In the genomic region with DNA sequence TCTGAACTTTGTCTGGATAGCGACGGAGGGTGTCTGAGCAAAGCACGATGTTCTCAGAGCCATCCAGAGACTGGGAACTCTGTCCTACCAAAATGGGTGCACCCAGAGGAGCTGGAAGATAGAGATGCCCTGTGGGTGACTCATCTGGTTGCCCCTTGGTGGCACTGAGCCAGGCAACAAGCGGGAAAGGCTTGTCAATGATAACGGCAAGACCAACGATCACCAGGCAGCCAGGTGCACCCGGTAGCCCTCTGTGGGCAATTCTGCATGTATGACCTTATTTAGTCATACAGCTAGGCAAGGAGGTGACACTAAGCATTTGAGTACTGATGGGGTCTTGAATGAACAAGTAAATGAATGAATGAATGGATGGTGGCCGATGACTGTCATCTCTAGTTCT, we compare ENCODE assay signal across 31 cellular contexts. TPM values are rescaled to one million over a fixed set of nuclear protein-coding genes. Genes with fewer than 3 reads are reported as not detected.
A peak's percentile ranks its signal among the peaks of the same experiment; 100 is the strongest.
DNase-seq lines count a peak whose midpoint lies in the region; ATAC-seq, FAIRE-seq and TF ChIP-seq lines count a peak whose summit lies in the region.
"Had no signal": no experiment of that assay in that cellular context is flagged by ENCODE, and none has a peak within 500 bp of the region (broad histone marks: within the 10 kb centered on the region; RNA-seq: fewer than 3 reads in every experiment).

No MANE protein-coding gene starts in this region.

- H4K20me1 ChIP-seq in SK-N-SH (ENCODE audit: insufficient read depth): no peaks in the 10 kb centered on the region

- CTCF ChIA-PET in SK-N-SH (lab: Yijun Ruan, JAX): interaction anchor here (0.6 to 5.5 kb wide), 25 partner anchors 9 to 667 kb away, joined by 3 to 107 read pairs (median 14); partner anchors contain the start of gene LIMK1

- TF ChIP-seq RAD21 in SK-N-SH (IDR thresholded peaks at IDR 0.05; ENCODE audit: low read length): no peak

- H3F3A ChIP-seq in SK-N-SH (replicated peaks; ENCODE audit: insufficient read depth): peaks cover 17% of the 10 kb centered on the region

- no peaks in the 10 kb centered on the region for H3K9me2 ChIP-seq in SK-N-SH

- H3K27ac ChIP-seq in SK-N-SH (ENCODE audit: low read depth in 2 of 2, low read length in 1 of 2) (no peak overlapping the region; a peak in 1 of 4 replicates), aorta (ENCODE audit: low read depth in 1 of 2, low read length in 2 of 2) (peak overlapping the region in 1 of 2 donors; percentile 77)
- H3K27ac ChIP-seq: body of pancreas, gastrocnemius medialis, left ventricle myocardium inferior, RWPE1, SK-N-MC had no signal

- ATAC-seq in SK-N-SH treated with all-trans-retinoic acid at 6 μM for 48 hours (no peak), HG03175 (IDR thresholded peaks at IDR 0.05; ENCODE audit: unreplicated experiment) (no peak), aorta (ENCODE audit: low FRiP score) (no peak)
- ATAC-seq: activated T-cell treated with anti-CD3 and anti-CD28 coated beads, Interleukin-2, amount 50 U/mL, for 4 hours; body of pancreas; gastrocnemius medialis; GM12878; stimulated activated naive CD8-positive, alpha-beta T cell treated with anti-CD3 and anti-CD28 coated beads, Interleukin-15, amount 100 ng/mL, for 72 hours; WTC11 had no signal

- H3K4me2 ChIP-seq in SK-N-SH: no peak overlapping the region

- TF ChIP-seq EP300 in SK-N-SH (IDR thresholded peaks at IDR 0.05; ENCODE audit: borderline replicate concordance in 1 of 2, low read depth in 1 of 2, low read length in 1 of 2): peak in 1 of 2 experiments; percentile 15; a peak in 1 of 4 replicates

- H3K36me3 ChIP-seq in SK-N-SH (replicated peaks in 1 of 2; ENCODE audit: control insufficient read depth in 1 of 2, insufficient read depth in 2 of 2, low read length in 1 of 2) (no peaks in the 10 kb centered on the region), bronchial epithelial cell (ENCODE audit: control insufficient read depth, insufficient read depth, low read length) (no peaks in the 10 kb centered on the region), aorta (ENCODE audit: control insufficient read depth in 1 of 2, insufficient read depth in 2 of 2, low read length in 1 of 2) (no peaks in the 10 kb centered on the region)
- H3K36me3 ChIP-seq: gastrocnemius medialis, left ventricle myocardium inferior, tibial nerve had no signal

- H3K9ac ChIP-seq in SK-N-SH: no peak overlapping the region

- POLR2A ChIA-PET in SK-N-SH (lab: Yijun Ruan, JAX): interaction anchor here (0.6 to 1.6 kb wide), 5 partner anchors 9 to 105 kb away, joined by 3 to 5 read pairs (median 4); no protein-coding TSS in a partner anchor

- intact Hi-C loops in aorta (cut with DNase I): loop anchor here (5.0 to 10.0 kb wide), 3 partner anchors 33 to 133 kb away; no protein-coding TSS in a partner anchor

- H3K27me3 ChIP-seq in SK-N-SH (ENCODE audit: insufficient read depth) (no peaks in the 10 kb centered on the region), bronchial epithelial cell (ENCODE audit: control insufficient read depth, insufficient read depth, low read length) (peaks cover 37% of the 10 kb centered on the region), aorta (ENCODE audit: control insufficient read depth in 1 of 2, insufficient read depth in 2 of 2, low read length in 1 of 2) (no peaks in the 10 kb centered on the region)
- H3K27me3 ChIP-seq: body of pancreas, tibial nerve had no signal

- H3K4me1 ChIP-seq in SK-N-SH (ENCODE audit: control insufficient read depth in 1 of 2, insufficient read depth in 2 of 2, low read depth in 1 of 2, low read length in 1 of 2) (peaks cover 20 to 81% of the 10 kb centered on the region in 2 experiments), aorta (ENCODE audit: control insufficient read depth in 1 of 2, insufficient read depth in 2 of 2, low read length in 2 of 2) (peaks cover 0 to 8% of the 10 kb centered on the region in 2 donors)

- no peak overlapping the region for H2AFZ ChIP-seq in SK-N-SH (ENCODE audit: low read depth)

- TF ChIP-seq CTCF in SK-N-SH (IDR thresholded peaks at IDR 0.05) (no peak), bronchial epithelial cell (IDR thresholded peaks at IDR 0.05; ENCODE audit: insufficient read depth, low read length, severe bottlenecking) (no peak)

- no peak overlapping the region for H3K4me3 ChIP-seq in SK-N-SH (ENCODE audit: low read depth in 2 of 2, low read length in 1 of 2)
- no peak overlapping the region for H3K4me3 ChIP-seq in bronchial epithelial cell (ENCODE audit: low read depth, low read length)
- H3K4me3 ChIP-seq in aorta (ENCODE audit: low read length in 2 of 2): no peak overlapping the region
- H3K4me3 ChIP-seq: body of pancreas, dorsolateral prefrontal cortex, gastrocnemius medialis, GM12878, left ventricle myocardium inferior, SK-N-MC, tibial nerve had no signal

- FAIRE-seq in bronchial epithelial cell (lab: Jason Lieb, UNC) (peak; percentile 47), urothelium cell line (lab: Jason Lieb, UNC) (no peak)
- FAIRE-seq: GM12878, islet of Langerhans had no signal

- no peak for DNase-seq in SK-N-SH
- DNase-seq in M059J (ENCODE audit: low read depth): peak; percentile 31
- DNase-seq in bronchial epithelial cell (ENCODE audit: low read depth): no peak
- peak; percentile 49 for DNase-seq in urothelium cell line (ENCODE audit: low spot score)
- DNase-seq in NCI-H446 (lab: John Stamatoyannopoulos, UW): no peak
- no peak for DNase-seq in aorta
- DNase-seq: ACHN; activated CD4-positive, alpha-beta T cell treated with anti-CD3 and anti-CD28 coated beads, Interleukin-2, amount 10 ng/mL, durations not matched to agents 7 days and 5 days; activated gamma-delta T cell treated with Interleukin-2 at 50 U/mL for 16 hours; activated T-cell treated with anti-CD3 and anti-CD28 coated beads, Interleukin-2, amount 50 U/mL, for 4 hours; body of pancreas; cerebellar nuclear complex; COR-L47; dorsolateral prefrontal cortex; gastrocnemius medialis; left ventricle myocardium inferior; MV-4-11; naive B cell; NCI-H1694 treated with DMSO at 0.1 percent for 48 hours; NCI-H748 treated with DMSO at 0.1 percent for 48 hours; occipital lobe; stimulated activated naive CD8-positive, alpha-beta T cell treated with anti-CD3 and anti-CD28 coated beads, Interleukin-15, amount 100 ng/mL, for 72 hours had no signal

- 57% methylated on average over 8 of the region's 8 CpGs for WGBS in SK-N-SH (ENCODE audit: low lambda C conversion rate)
- 15 to 16% methylated on average over 8 of the region's 8 CpGs for WGBS in aorta, 2 donors

- 0 out of 2 replicates have a peak, but pooled peaks cover 3% of the 10 kb centered on the region for H3K79me2 ChIP-seq in SK-N-SH (ENCODE audit: insufficient read depth)

- no peaks in the 10 kb centered on the region for H3K9me3 ChIP-seq in SK-N-SH
- H3K9me3 ChIP-seq in aorta (ENCODE audit: control insufficient read depth, low read length): no peaks in the 10 kb centered on the region
- H3K9me3 ChIP-seq: body of pancreas, gastrocnemius medialis, left ventricle myocardium inferior, tibial nerve had no signal

TF ChIP-seq in SK-N-SH, 30 proteins besides CTCF, POLR2A, EP300 and RAD21 (continues in another document):
- TF ChIP-seq NRF1 (IDR thresholded peaks at IDR 0.05; ENCODE audit: low read depth, low read length): no peak
- TF ChIP-seq, protein P1, sequence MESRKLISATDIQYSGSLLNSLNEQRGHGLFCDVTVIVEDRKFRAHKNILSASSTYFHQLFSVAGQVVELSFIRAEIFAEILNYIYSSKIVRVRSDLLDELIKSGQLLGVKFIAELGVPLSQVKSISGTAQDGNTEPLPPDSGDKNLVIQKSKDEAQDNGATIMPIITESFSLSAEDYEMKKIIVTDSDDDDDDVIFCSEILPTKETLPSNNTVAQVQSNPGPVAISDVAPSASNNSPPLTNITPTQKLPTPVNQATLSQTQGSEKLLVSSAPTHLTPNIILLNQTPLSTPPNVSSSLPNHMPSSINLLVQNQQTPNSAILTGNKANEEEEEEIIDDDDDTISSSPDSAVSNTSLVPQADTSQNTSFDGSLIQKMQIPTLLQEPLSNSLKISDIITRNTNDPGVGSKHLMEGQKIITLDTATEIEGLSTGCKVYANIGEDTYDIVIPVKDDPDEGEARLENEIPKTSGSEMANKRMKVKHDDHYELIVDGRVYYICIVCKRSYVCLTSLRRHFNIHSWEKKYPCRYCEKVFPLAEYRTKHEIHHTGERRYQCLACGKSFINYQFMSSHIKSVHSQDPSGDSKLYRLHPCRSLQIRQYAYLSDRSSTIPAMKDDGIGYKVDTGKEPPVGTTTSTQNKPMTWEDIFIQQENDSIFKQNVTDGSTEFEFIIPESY (IDR thresholded peaks at IDR 0.05; ENCODE audit: borderline replicate concordance, low read depth): no peak
- no peak for TF ChIP-seq RXRA (IDR thresholded peaks at IDR 0.05; ENCODE audit: borderline replicate concordance, low read depth)

TF ChIP-seq in SK-N-SH treated with all-trans-retinoic acid at 6 μM for 48 hours, 23 proteins besides CTCF, POLR2A, EP300 and RAD21:
- TF ChIP-seq ISL1 (CRISPR knock-in tag; IDR thresholded peaks at IDR 0.05): no peak
- no peak for TF ChIP-seq SNAI2 (CRISPR knock-in tag; IDR thresholded peaks at IDR 0.05)
TF ChIP-seq in SK-N-SH treated with all-trans-retinoic acid at 6 μM for 48 hours: peak in this region for 0.

RNA-seq across cellular contexts. Expression of gene ELN, which starts 2.8 kb away (rescaled TPM):
- polyA plus RNA-seq in SK-N-SH (2012; rRNA removed) (8.9 and 12.5 TPM in 2 replicates), aorta (1,000 to 10,000 TPM in 1 of 2 donors, 100 to 1,000 TPM in 1; 262 to 1,097 TPM)
- polyA plus RNA-seq in SK-N-SH (2012; cell fraction: cytosol; rRNA removed): 3.6 and 6.1 TPM in 2 replicates
- polyA plus RNA-seq in SK-N-SH (2012; cell fraction: nucleus; rRNA removed): 10.6 and 13.4 TPM in 2 replicates
- 26.2 and 65.2 TPM in 2 replicates for total RNA-seq in M059J (2014; rRNA removed; shearing (Covaris generic))
- total RNA-seq in bronchial epithelial cell (under 0.01 TPM in 2 replicates), aorta (100 to 1,000 TPM; 556 to 836 TPM)
- total RNA-seq: activated CD4-positive, alpha-beta T cell treated with anti-CD3 and anti-CD28 coated beads, Interleukin-2, amount 10 ng/mL, durations not matched to agents 7 days and 5 days; T-helper 2 cell treated with Interferon-gamma antibody and Interleukin-4, amounts not matched to agents 100 ng/mL and 5 ng/mL, for 36 hours had no signal

RNA-seq across cellular contexts. Expression of gene LIMK1, which starts 58.5 kb away (rescaled TPM):
- polyA plus RNA-seq in SK-N-SH (2012; rRNA removed) (64.4 and 86.6 TPM in 2 replicates), aorta (1 to 10 TPM; 6.1 to 8.4 TPM)
- 46.4 and 70.1 TPM in 2 replicates for polyA plus RNA-seq in SK-N-SH (2012; cell fraction: cytosol; rRNA removed)
- polyA plus RNA-seq in SK-N-SH (2012; cell fraction: nucleus; rRNA removed): 118 and 178 TPM in 2 replicates
- 55.1 and 105 TPM in 2 replicates for total RNA-seq in M059J (2014; rRNA removed; shearing (Covaris generic))
- total RNA-seq in bronchial epithelial cell (11.6 and 16.6 TPM in 2 replicates), aorta (10 to 100 TPM; 14.7 to 18.9 TPM)

Comparison
In these comparisons a context has a peak if more than half of its experiments do, and no peak if none do; other contexts are left out.
1. DNase-seq: peak in M059J (single experiment) and urothelium cell line (single experiment); none in SK-N-SH (single experiment), bronchial epithelial cell (single experiment), NCI-H446 (0 of 2) and aorta (0 of 2).
2. RNA of gene ELN, which starts 2.8 kb away (total RNA-seq): 556 to 836 TPM in aorta and 26.2 to 65.2 TPM in M059J; under 0.01 TPM in bronchial epithelial cell; every median in the first group is over 10 times any median in the second.